10 cellular contexts compared by ENCODE assay signal in genomic region chr7:2518737-2519118, GRCh38. TPM values are rescaled to one million over a fixed set of nuclear protein-coding genes. Genes with fewer than 3 reads are reported as not detected.
DNase-seq lines count a peak whose midpoint lies in the region; ATAC-seq and TF ChIP-seq lines count a peak whose summit lies in the region.
"Had no signal": no experiment of that assay in that cellular context is flagged by ENCODE, and none has a peak within 500 bp of the region (broad histone marks: within the 10 kb centered on the region; RNA-seq: fewer than 3 reads in every experiment).

No MANE protein-coding gene starts in this region.

- H4K20me1 ChIP-seq in OCI-LY7 (ENCODE audit: insufficient read depth, low read length) = no peaks in the 10 kb centered on the region

- peak overlapping the region in 7 of 8 donors; percentile 35 to 87 (median 79) for H3K27ac Mint-ChIP-seq in CD8-positive, alpha-beta memory T cell

- ATAC-seq in GM18519 (IDR thresholded peaks at IDR 0.05; ENCODE audit: low FRiP score, unreplicated experiment) = no peak

- no peak for TF ChIP-seq EP300 in ovary (IDR thresholded peaks at IDR 0.05)

- H3K9me3 ChIP-seq in CD8-positive, alpha-beta memory T cell (ENCODE audit: low read length) = no peaks in the 10 kb centered on the region
- H3K9me3 ChIP-seq in OCI-LY7 (ENCODE audit: low read length) (no peaks in the 10 kb centered on the region), esophagus (ENCODE audit: control insufficient read depth in 2 of 2, insufficient read depth in 1 of 2, low read depth in 1 of 2, low read length in 1 of 2) (no peaks in the 10 kb centered on the region), ovary (no peaks in the 10 kb centered on the region)

- no peaks in the 10 kb centered on the region for H3K79me2 ChIP-seq in OCI-LY7 (ENCODE audit: insufficient read depth, low read depth, low read length)

- no peak for DNase-seq in CD8-positive, alpha-beta memory T cell
- no peak for DNase-seq in OCI-LY7 (ENCODE audit: low spot score)
- no peak for DNase-seq in ovary
- no peak for DNase-seq in NCI-H748 treated with DMSO at 0.1 percent for 48 hours (lab: John Stamatoyannopoulos, UW)
- no peak for DNase-seq in stimulated activated CD4-positive, alpha-beta T cell treated with anti-CD3 and anti-CD28 coated beads, Interleukin-1b, Interleukin-23, amount 100 ng/mL, for 48 hours
- DNase-seq in Ammon's horn (ENCODE audit: low spot score) = no peak

- BruUV-seq in OCI-LY7 (replicated peaks; lab: Mats Ljungman, UMichigan) = no TSS peak

- POLR2A ChIA-PET in CD8-positive, alpha-beta memory T cell (lab: Charles Lee) = interaction anchor here (1.0 kb wide), 1 partner anchor 11 kb away, joined by 4 read pairs; no protein-coding TSS in a partner anchor
- POLR2A ChIA-PET in OCI-LY7 (lab: Charles Lee) = no interaction called here

- CTCF ChIA-PET in CD8-positive, alpha-beta memory T cell (lab: Charles Lee) = interaction anchor here (0.5 kb wide), 1 partner anchor 42 kb away, joined by 3 read pairs; no protein-coding TSS in a partner anchor
- CTCF ChIA-PET in OCI-LY7 (lab: Charles Lee; ENCODE audit: unreplicated experiment) = no interaction called here

- 8 to 11% methylated on average over 41 of the region's 41 CpGs for WGBS in esophagus, 2 donors
- 4 to 8% (median 5%) methylated on average over 32 to 41 of the region's 41 CpGs for WGBS in ovary, 3 donors

- H3K4me1 ChIP-seq in CD8-positive, alpha-beta memory T cell (ENCODE audit: insufficient read depth, low read length) = peaks cover 37% of the 10 kb centered on the region
- H3K4me1 ChIP-seq in OCI-LY7 (ENCODE audit: insufficient read depth, low read length, poor library complexity, severe bottlenecking) = peaks cover 32% of the 10 kb centered on the region
- H3K4me1 ChIP-seq in esophagus (ENCODE audit: control insufficient read depth in 2 of 2, insufficient read depth in 2 of 2, low read length in 1 of 2) = peaks cover 2 to 16% of the 10 kb centered on the region in 2 donors
- H3K4me1 ChIP-seq in ovary (ENCODE audit: insufficient read depth) = peaks cover 5% of the 10 kb centered on the region

- H3K36me3 Mint-ChIP-seq in CD8-positive, alpha-beta memory T cell = peaks cover 0 to 27% (median 0%) of the 10 kb centered on the region in 3 donors

- no peaks in the 10 kb centered on the region for H3K9me3 Mint-ChIP-seq in CD8-positive, alpha-beta memory T cell

- no peak overlapping the region for H3K27ac ChIP-seq in CD8-positive, alpha-beta memory T cell (ENCODE audit: low read depth, low read length)
- H3K27ac ChIP-seq in OCI-LY7 (ENCODE audit: low read depth, low read length, poor library complexity, severe bottlenecking) (no peak overlapping the region), esophagus (ENCODE audit: low read depth in 2 of 2, low read length in 1 of 2) (peak overlapping the region in 1 of 2 donors; percentile 30), ovary (no peak overlapping the region)

- H3K36me3 ChIP-seq in CD8-positive, alpha-beta memory T cell (ENCODE audit: insufficient read depth, low read length) = no peaks in the 10 kb centered on the region
- H3K36me3 ChIP-seq in OCI-LY7 (ENCODE audit: insufficient read depth, low read length) = no peaks in the 10 kb centered on the region
- no peaks in the 10 kb centered on the region for H3K36me3 ChIP-seq in esophagus (ENCODE audit: control insufficient read depth in 2 of 2, insufficient read depth in 2 of 2, low read length in 1 of 2)
- no peaks in the 10 kb centered on the region for H3K36me3 ChIP-seq in ovary

- no peaks in the 10 kb centered on the region for H3K9me2 ChIP-seq in OCI-LY7 (ENCODE audit: insufficient read depth, low read length)

- peak overlapping the region; percentile 78 to 92 (median 83) for H3K4me3 Mint-ChIP-seq in CD8-positive, alpha-beta memory T cell

- peaks cover 22 to 45% (median 27%) of the 10 kb centered on the region in 3 donors for H3K4me1 Mint-ChIP-seq in CD8-positive, alpha-beta memory T cell

- H3K4me3 ChIP-seq in CD8-positive, alpha-beta memory T cell (ENCODE audit: low read length) = peak overlapping the region; percentile 68
- H3K4me3 ChIP-seq in OCI-LY7 (ENCODE audit: low read depth, low read length, poor library complexity, severe bottlenecking) (peak overlapping the region; percentile 64), esophagus (ENCODE audit: low read depth in 1 of 2, low read length in 2 of 2) (peak overlapping the region; percentile 35 to 53), ovary (peak overlapping the region; percentile 35)

- peaks cover 0 to 1% of the 10 kb centered on the region in 2 donors for H3K27me3 Mint-ChIP-seq in CD8-positive, alpha-beta memory T cell

- no peak for TF ChIP-seq CTCF in OCI-LY7 (conservative IDR thresholded peaks at IDR 0.05; ENCODE audit: low read length)
- TF ChIP-seq CTCF in ovary (IDR thresholded peaks at IDR 0.05) = no peak

- intact Hi-C loops in OCI-LY7 (cut with micrococcal nuclease; ENCODE audit: unreplicated experiment) (no loop called here), ovary (cut with DNase I) (no loop called here)

- TF ChIP-seq POLR2A in ovary (IDR thresholded peaks at IDR 0.05) = no peak

- 0 out of 2 replicates have a peak overlapping the region, but pooled peaks have one; percentile 30 for H2AFZ ChIP-seq in OCI-LY7 (ENCODE audit: low read length)

- no peaks in the 10 kb centered on the region for H3K27me3 ChIP-seq in CD8-positive, alpha-beta memory T cell (ENCODE audit: insufficient read depth, low read length, poor library complexity, severe bottlenecking)
- no peaks in the 10 kb centered on the region for H3K27me3 ChIP-seq in esophagus (ENCODE audit: control insufficient read depth in 1 of 2, insufficient read depth in 2 of 2, low read length in 2 of 2)
- no peaks in the 10 kb centered on the region for H3K27me3 ChIP-seq in ovary

- peak overlapping the region; percentile 71 for H3K4me2 ChIP-seq in OCI-LY7 (ENCODE audit: low read length)

RNA-seq across cellular contexts. Expression of gene LFNG, which starts 0.8 kb away (rescaled TPM):
- total RNA-seq in CD8-positive, alpha-beta memory T cell = 10 to 100 TPM; 28.0 to 30.8 TPM
- 2.0 TPM for polyA plus RNA-seq in CD8-positive, alpha-beta memory T cell
- 1.2 and 2.3 TPM in 2 replicates for total RNA-seq in OCI-LY7 (2014; rRNA removed; shearing (Covaris generic))
- 1.2 and 2.1 TPM in 2 replicates for total RNA-seq in OCI-LY7 (2022)
- polyA plus RNA-seq in esophagus = 10 to 100 TPM; 12.0 to 13.7 TPM
- total RNA-seq in ovary = 1 to 10 TPM in 6 of 7 donors, under 1 TPM in 1; 0.86 to 8.2 (median 3.3) TPM
- polyA plus RNA-seq in ovary = 1 to 10 TPM; 2.3 to 4.1 TPM

RNA-seq across cellular contexts. Expression of gene BRAT1, which starts 36.6 kb away (rescaled TPM):
- total RNA-seq in CD8-positive, alpha-beta memory T cell = 10 to 100 TPM; 35.0 to 38.8 TPM
- 41.9 TPM for polyA plus RNA-seq in CD8-positive, alpha-beta memory T cell
- 50.8 and 52.0 TPM in 2 replicates for total RNA-seq in OCI-LY7 (2014; rRNA removed; shearing (Covaris generic))
- total RNA-seq in OCI-LY7 (2022) (42.2 and 44.7 TPM in 2 replicates), ovary (10 to 100 TPM; 26.9 to 33.5 (median 30.2) TPM)
- polyA plus RNA-seq in esophagus (10 to 100 TPM; 15.6 to 19.5 TPM), ovary (10 to 100 TPM in 1 of 2 donors, 1 to 10 TPM in 1; 1.3 to 39.1 TPM)

RNA-seq across cellular contexts. Expression of gene IQCE, which starts 40.1 kb away (rescaled TPM):
- 10 to 100 TPM in 1 of 2 experiments, 1 to 10 TPM in 1; 9.6 to 10.4 TPM for total RNA-seq in CD8-positive, alpha-beta memory T cell
- polyA plus RNA-seq in CD8-positive, alpha-beta memory T cell = 4.1 TPM
- 3.9 and 6.6 TPM in 2 replicates for total RNA-seq in OCI-LY7 (2014; rRNA removed; shearing (Covaris generic))
- 6.2 and 8.6 TPM in 2 replicates for total RNA-seq in OCI-LY7 (2022)
- polyA plus RNA-seq in esophagus = 1 to 10 TPM; 2.4 to 3.4 TPM
- total RNA-seq in ovary = 10 to 100 TPM in 6 of 7 donors, 1 to 10 TPM in 1; 7.2 to 19.2 (median 14.1) TPM
- polyA plus RNA-seq in ovary = 1 to 10 TPM; 4.4 to 6.8 TPM

RNA-seq across cellular contexts. Expression of gene GRIFIN, which starts 42.5 kb away (rescaled TPM):
- not detected for total RNA-seq in CD8-positive, alpha-beta memory T cell
- not detected for polyA plus RNA-seq in CD8-positive, alpha-beta memory T cell
- not detected in 2 replicates for total RNA-seq in OCI-LY7 (2014; rRNA removed; shearing (Covaris generic))
- total RNA-seq in OCI-LY7 (2022) = not detected in 2 replicates
- polyA plus RNA-seq in esophagus = not detected
- total RNA-seq in ovary = not detected
- polyA plus RNA-seq in ovary = not detected
- total RNA-seq: M059J, occipital lobe had no signal
